In the genomic region with DNA sequence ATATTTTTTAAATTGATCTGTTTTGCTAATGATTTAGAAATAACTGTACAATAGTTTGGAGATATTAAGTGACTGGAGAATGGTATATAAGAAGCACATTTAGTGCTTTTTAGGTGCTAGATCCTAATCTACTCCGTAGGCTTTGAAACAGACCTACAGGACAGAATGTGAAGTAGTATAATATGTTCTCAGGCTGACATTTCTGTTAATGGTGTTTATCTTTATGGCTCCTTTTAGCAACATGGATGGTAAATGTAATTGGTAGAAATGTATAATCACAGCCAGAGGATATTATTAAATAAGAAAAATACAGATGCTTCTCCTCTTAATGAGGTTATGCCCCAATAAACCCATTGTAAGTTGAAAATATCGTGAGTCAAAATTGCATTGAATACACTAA, we compare ENCODE assay signal across 31 cellular contexts.
"Had no signal": no experiment of that assay in that cellular context is flagged by ENCODE, and none has a peak within 500 bp of the region (broad histone marks: within the 10 kb centered on the region; RNA-seq: fewer than 3 reads in every experiment).

No MANE protein-coding gene starts in this region.

- H3K36me3 Mint-ChIP-seq: activated CD4-positive, alpha-beta memory T cell treated with anti-CD3 and anti-CD28 coated beads for 36 hours; activated CD8-positive, alpha-beta memory T cell treated with anti-CD3 and anti-CD28 coated beads, Interleukin-2, amount 10 ng/mL, durations not matched to agents 7 days and 5 days; activated naive CD4-positive, alpha-beta T cell treated with anti-CD3 and anti-CD28 coated beads, Interleukin-2, amount 50 U/mL, for 72 hours; activated naive CD8-positive, alpha-beta T cell treated with anti-CD3 and anti-CD28 coated beads, Interleukin-2, amount 10 ng/mL, durations not matched to agents 7 days and 5 days; brain had no signal

- H3K4me1 ChIP-seq: breast epithelium had no signal

- DNase-seq: activated CD4-positive, alpha-beta memory T cell treated with anti-CD3 and anti-CD28 coated beads for 36 hours; activated CD4-positive, alpha-beta T cell treated with anti-CD3 and anti-CD28 coated beads for 36 hours; activated CD4-positive, alpha-beta T cell treated with anti-CD3 and anti-CD28 coated beads, Interleukin-2, amount 10 ng/mL, durations not matched to agents 24 days and 14 days; activated CD4-positive, CD25-positive, alpha-beta regulatory T cell; activated CD4-positive, CD25-positive, alpha-beta regulatory T cell treated with anti-CD3 and anti-CD28 coated beads, Interleukin-2, amount 50 U/mL, for 72 hours; activated CD8-positive, alpha-beta memory T cell treated with anti-CD3 and anti-CD28 coated beads, Interleukin-2, amount 10 ng/mL, durations not matched to agents 7 days and 5 days; activated CD8-positive, alpha-beta memory T cell treated with anti-CD3 and anti-CD28 coated beads, Interleukin-2, amount 50 U/mL, for 4 hours; activated CD8-positive, alpha-beta T cell treated with anti-CD3 and anti-CD28 coated beads, Interleukin-2, amount 10 ng/mL, durations not matched to agents 7 days and 5 days; activated effector memory CD4-positive, alpha-beta T cell treated with anti-CD3 and anti-CD28 coated beads, Interleukin-2, amount 50 U/mL, for 16 hours; activated naive CD4-positive, alpha-beta T cell treated with anti-CD3 and anti-CD28 coated beads for 36 hours; activated naive CD8-positive, alpha-beta T cell treated with anti-CD3 and anti-CD28 coated beads, Interleukin-2, amount 10 ng/mL, durations not matched to agents 7 days and 5 days; activated T-cell treated with anti-CD3 and anti-CD28 coated beads, Interleukin-2, amount 50 U/mL, for 1 hour; activated T-cell treated with anti-CD3 and anti-CD28 coated beads, Interleukin-2, amount 50 U/mL, for 48 hours; dorsolateral prefrontal cortex; effector memory CD4-positive, alpha-beta T cell; erythroblast; esophagus squamous epithelium; foreskin melanocyte; heart right ventricle; T-helper 2 cell had no signal

- H3K27me3 ChIP-seq: ascending aorta, breast epithelium, cardiac muscle cell, dorsolateral prefrontal cortex, esophagus squamous epithelium, gastroesophageal sphincter, heart right ventricle had no signal

- H3K4me1 Mint-ChIP-seq: central memory CD8-positive, alpha-beta T cell had no signal

- H3K36me3 ChIP-seq: ascending aorta, breast epithelium, cardiac muscle cell, esophagus squamous epithelium, gastroesophageal sphincter, heart right ventricle had no signal

- H3K9me3 Mint-ChIP-seq: activated CD4-positive, alpha-beta memory T cell treated with anti-CD3 and anti-CD28 coated beads for 36 hours; activated CD4-positive, alpha-beta T cell treated with anti-CD3 and anti-CD28 coated beads, Interleukin-2, amount 10 ng/mL, durations not matched to agents 24 days and 14 days; activated naive CD4-positive, alpha-beta T cell treated with anti-CD3 and anti-CD28 coated beads for 36 hours; activated naive CD8-positive, alpha-beta T cell treated with anti-CD3 and anti-CD28 coated beads, Interleukin-2, amount 10 ng/mL, durations not matched to agents 7 days and 5 days; activated T-helper 1 cell treated with anti-CD3 and anti-CD28 coated beads, Interleukin-12 subunit alpha, Interleukin-12 subunit beta, Interleukin-2, Interleukin-4 antibody, amounts not matched to agents 30 ng/mL and 10 ng/mL and 1 ng/mL, durations not matched to agents 14 hours and 24 hours and 36 hours; activated T-helper 2 cell treated with anti-CD3 and anti-CD28 coated beads, Interferon-gamma antibody, Interleukin-2, Interleukin-4, amounts not matched to agents 10 μg/mL and 5 μg/mL and 100 μg/mL, durations not matched to agents 14 hours and 24 hours and 36 hours; central memory CD8-positive, alpha-beta T cell; dendritic cell treated with granulocyte-macrophage colony-stimulating factor and Interleukin-4, amounts not matched to agents 40 ng/mL and 50 ng/mL, for 4 days had no signal

- H3K4me3 ChIP-seq: ascending aorta, breast epithelium, cardiac muscle cell, coronary artery, dorsolateral prefrontal cortex, esophagus squamous epithelium, gastroesophageal sphincter, heart right ventricle had no signal

- H3K4me3 Mint-ChIP-seq: activated CD4-positive, alpha-beta memory T cell treated with anti-CD3 and anti-CD28 coated beads for 36 hours; activated CD4-positive, alpha-beta T cell treated with anti-CD3 and anti-CD28 coated beads for 36 hours; activated CD4-positive, alpha-beta T cell treated with anti-CD3 and anti-CD28 coated beads, Interleukin-2, amount 10 ng/mL, durations not matched to agents 24 days and 14 days; activated CD8-positive, alpha-beta memory T cell treated with anti-CD3 and anti-CD28 coated beads, Interleukin-2, amount 10 ng/mL, durations not matched to agents 7 days and 5 days; activated CD8-positive, alpha-beta T cell treated with anti-CD3 and anti-CD28 coated beads, Interleukin-2, amount 10 ng/mL, durations not matched to agents 7 days and 5 days; activated naive CD4-positive, alpha-beta T cell treated with anti-CD3 and anti-CD28 coated beads for 36 hours; activated naive CD8-positive, alpha-beta T cell treated with anti-CD3 and anti-CD28 coated beads, Interleukin-2, amount 10 ng/mL, durations not matched to agents 7 days and 5 days; activated T-helper 1 cell treated with anti-CD3 and anti-CD28 coated beads, Interleukin-12 subunit alpha, Interleukin-12 subunit beta, Interleukin-2, Interleukin-4 antibody, amounts not matched to agents 30 ng/mL and 10 ng/mL and 1 ng/mL, durations not matched to agents 14 hours and 24 hours and 36 hours; brain; central memory CD8-positive, alpha-beta T cell; dendritic cell treated with granulocyte-macrophage colony-stimulating factor and Interleukin-4, amounts not matched to agents 40 ng/mL and 50 ng/mL, for 4 days had no signal

- H3K27me3 Mint-ChIP-seq: activated CD4-positive, alpha-beta memory T cell treated with anti-CD3 and anti-CD28 coated beads for 36 hours; activated CD4-positive, alpha-beta T cell treated with anti-CD3 and anti-CD28 coated beads for 36 hours; activated CD8-positive, alpha-beta memory T cell treated with anti-CD3 and anti-CD28 coated beads, Interleukin-2, amount 10 ng/mL, durations not matched to agents 7 days and 5 days; activated naive CD8-positive, alpha-beta T cell treated with anti-CD3 and anti-CD28 coated beads, Interleukin-2, amount 10 ng/mL, durations not matched to agents 7 days and 5 days; brain had no signal

- H3K27ac ChIP-seq: ascending aorta, breast epithelium, cardiac muscle cell, coronary artery, dorsolateral prefrontal cortex, esophagus squamous epithelium, heart right ventricle had no signal

- H3K9me3 ChIP-seq: ascending aorta, breast epithelium, esophagus squamous epithelium, gastroesophageal sphincter, heart right ventricle had no signal

- H3K27ac Mint-ChIP-seq: activated CD4-positive, alpha-beta memory T cell treated with anti-CD3 and anti-CD28 coated beads for 36 hours; activated CD4-positive, alpha-beta T cell treated with anti-CD3 and anti-CD28 coated beads for 36 hours; activated CD4-positive, alpha-beta T cell treated with anti-CD3 and anti-CD28 coated beads, Interleukin-2, amount 10 ng/mL, durations not matched to agents 24 days and 14 days; activated CD8-positive, alpha-beta memory T cell treated with anti-CD3 and anti-CD28 coated beads, Interleukin-2, amount 10 ng/mL, durations not matched to agents 7 days and 5 days; activated CD8-positive, alpha-beta T cell treated with anti-CD3 and anti-CD28 coated beads, Interleukin-2, amount 10 ng/mL, durations not matched to agents 7 days and 5 days; activated naive CD4-positive, alpha-beta T cell treated with anti-CD3 and anti-CD28 coated beads for 36 hours; activated naive CD4-positive, alpha-beta T cell treated with anti-CD3 and anti-CD28 coated beads, Interleukin-2, amount 50 U/mL, for 72 hours; activated naive CD8-positive, alpha-beta T cell treated with anti-CD3 and anti-CD28 coated beads, Interleukin-2, amount 10 ng/mL, durations not matched to agents 7 days and 5 days; activated T-helper 1 cell treated with anti-CD3 and anti-CD28 coated beads, Interleukin-12 subunit alpha, Interleukin-12 subunit beta, Interleukin-2, Interleukin-4 antibody, amounts not matched to agents 30 ng/mL and 10 ng/mL and 1 ng/mL, durations not matched to agents 14 hours and 24 hours and 36 hours; activated T-helper 2 cell treated with anti-CD3 and anti-CD28 coated beads, Interferon-gamma antibody, Interleukin-2, Interleukin-4, amounts not matched to agents 10 μg/mL and 5 μg/mL and 100 μg/mL, durations not matched to agents 14 hours and 24 hours and 36 hours; dendritic cell treated with granulocyte-macrophage colony-stimulating factor and Interleukin-4, amounts not matched to agents 40 ng/mL and 50 ng/mL, for 4 days had no signal

- ATAC-seq: activated CD4-positive, alpha-beta T cell treated with anti-CD3 and anti-CD28 coated beads for 36 hours; activated CD8-positive, alpha-beta memory T cell treated with anti-CD3 and anti-CD28 coated beads, Interleukin-2, amount 10 ng/mL, durations not matched to agents 7 days and 5 days; activated CD8-positive, alpha-beta T cell treated with anti-CD3 and anti-CD28 coated beads, Interleukin-2, amount 10 ng/mL, durations not matched to agents 7 days and 5 days; activated naive CD4-positive, alpha-beta T cell treated with anti-CD3 and anti-CD28 coated beads, Interleukin-2, amount 50 U/mL, for 72 hours; gastroesophageal sphincter; heart right ventricle had no signal
